17 cellular contexts compared by ENCODE assay signal in genomic region chr2:107511970-107512789, GRCh38.
DNase-seq lines count a peak whose midpoint lies in the region; ATAC-seq and TF ChIP-seq lines count a peak whose summit lies in the region.
"Had no signal": no experiment of that assay in that cellular context is flagged by ENCODE, and none has a peak within 500 bp of the region (broad histone marks: within the 10 kb centered on the region; RNA-seq: fewer than 3 reads in every experiment).

No MANE protein-coding gene starts in this region.

- no peak overlapping the region for H3K4me3 ChIP-seq in upper lobe of right lung
- no peak overlapping the region for H3K4me3 ChIP-seq in tibial artery

- no peaks in the 10 kb centered on the region for H3K27me3 Mint-ChIP-seq in naive thymus-derived CD8-positive, alpha-beta T cell
- H3K27me3 Mint-ChIP-seq: CD4-positive, alpha-beta T cell had no signal

- H3K27me3 ChIP-seq in upper lobe of right lung (no peaks in the 10 kb centered on the region), tibial artery (no peaks in the 10 kb centered on the region)
- H3K27me3 ChIP-seq: BE2C had no signal

- DNase-seq in NCI-H187 (lab: John Stamatoyannopoulos, UW) (peak; percentile 34 to 53), NCI-H187 treated with DMSO at 0.1 percent for 48 hours (lab: John Stamatoyannopoulos, UW) (no peak), NCI-H2107 (lab: John Stamatoyannopoulos, UW) (peak; percentile 54), NCI-H510A treated with DMSO at 0.1 percent for 48 hours (lab: John Stamatoyannopoulos, UW) (peak; percentile 94), upper lobe of right lung (no peak), tibial artery (no peak)
- DNase-seq in naive thymus-derived CD8-positive, alpha-beta T cell = no peak
- no peak for DNase-seq in activated CD8-positive, alpha-beta memory T cell treated with anti-CD3 and anti-CD28 coated beads for 24 hours
- DNase-seq: 8988T; BE2C; CD4-positive, alpha-beta T cell; GDM1; HCEC 1CT; NCI-H146; NCI-H2227 treated with DMSO at 0.1 percent for 48 hours; NCI-H69 had no signal

- H3K36me3 Mint-ChIP-seq in naive thymus-derived CD8-positive, alpha-beta T cell = no peaks in the 10 kb centered on the region

- POLR2A ChIA-PET in naive thymus-derived CD8-positive, alpha-beta T cell (lab: Charles Lee) = no interaction called here

- peaks cover 3 to 27% (median 11%) of the 10 kb centered on the region in 9 donors for H3K9me3 Mint-ChIP-seq in naive thymus-derived CD8-positive, alpha-beta T cell

- H3K4me1 Mint-ChIP-seq in naive thymus-derived CD8-positive, alpha-beta T cell = no peaks in the 10 kb centered on the region

- H3K9me3 ChIP-seq in upper lobe of right lung (no peaks in the 10 kb centered on the region), tibial artery (no peaks in the 10 kb centered on the region)
- H3K9me3 ChIP-seq: BE2C had no signal

- no peak overlapping the region for H3K4me3 Mint-ChIP-seq in naive thymus-derived CD8-positive, alpha-beta T cell
- H3K4me3 Mint-ChIP-seq: CD4-positive, alpha-beta T cell had no signal

- H3K4me1 ChIP-seq in upper lobe of right lung = no peaks in the 10 kb centered on the region
- no peaks in the 10 kb centered on the region for H3K4me1 ChIP-seq in tibial artery
- H3K4me1 ChIP-seq: BE2C had no signal

- H3K36me3 ChIP-seq in upper lobe of right lung (no peaks in the 10 kb centered on the region), tibial artery (no peaks in the 10 kb centered on the region)
- H3K36me3 ChIP-seq: BE2C had no signal

- intact Hi-C loops in upper lobe of right lung (cut with DNase I) = no loop called here
- intact Hi-C loops in tibial artery (cut with DNase I; ENCODE audit: low total_unique reads) = no loop called here

- ATAC-seq in upper lobe of right lung = peak; percentile 64
- no peak for ATAC-seq in naive thymus-derived CD8-positive, alpha-beta T cell

- TF ChIP-seq CTCF in upper lobe of right lung (IDR thresholded peaks at IDR 0.05) (no peak), tibial artery (IDR thresholded peaks at IDR 0.05) (no peak)

- H3K27ac Mint-ChIP-seq in naive thymus-derived CD8-positive, alpha-beta T cell = no peak overlapping the region
- H3K27ac Mint-ChIP-seq: CD4-positive, alpha-beta T cell had no signal

- H3K27ac ChIP-seq in upper lobe of right lung = no peak overlapping the region
- no peak overlapping the region for H3K27ac ChIP-seq in tibial artery
- H3K27ac ChIP-seq: HL-60 had no signal

Comparison
In these comparisons a context has a peak if more than half of its experiments do, and no peak if none do; other contexts are left out.
1. DNase-seq: peak in NCI-H187 (2 of 2), NCI-H2107 (single experiment) and NCI-H510A treated with DMSO at 0.1 percent for 48 hours (single experiment); none in NCI-H187 treated with DMSO at 0.1 percent for 48 hours (single experiment), upper lobe of right lung (single experiment), naive thymus-derived CD8-positive, alpha-beta T cell (0 of 10), activated CD8-positive, alpha-beta memory T cell treated with anti-CD3 and anti-CD28 coated beads for 24 hours (single experiment) and tibial artery (0 of 2).